In genomic region chr18:37175727-37176126, GRCh38 we compare ENCODE assay signal across 21 cellular contexts.
"Had no signal": no experiment of that assay in that cellular context is flagged by ENCODE, and none has a peak within 500 bp of the region (broad histone marks: within the 10 kb centered on the region; RNA-seq: fewer than 3 reads in every experiment).

No MANE protein-coding gene starts in this region.

- H3K27ac ChIP-seq: coronary artery, esophagus muscularis mucosa, pancreas, sigmoid colon, spleen had no signal

- H3K9me3 ChIP-seq: esophagus muscularis mucosa, mucosa of descending colon, pancreas, sigmoid colon, spleen had no signal

- DNase-seq: activated B cell treated with CpG ODN at 0.5 μM for 24 hours; activated CD4-positive, alpha-beta T cell treated with anti-CD3 and anti-CD28 coated beads for 48 hours; activated CD8-positive, alpha-beta memory T cell treated with anti-CD3 and anti-CD28 coated beads, Interleukin-2, amount 50 U/mL, for 4 hours; activated CD8-positive, alpha-beta T cell treated with anti-CD3 and anti-CD28 coated beads, Interleukin-2, amount 10 ng/mL, durations not matched to agents 7 days and 5 days; activated naive CD8-positive, alpha-beta T cell treated with anti-CD3 and anti-CD28 coated beads, Interleukin-2, amount 10 ng/mL, durations not matched to agents 7 days and 5 days; hippocampal formation; mucosa of descending colon; naive thymus-derived CD4-positive, alpha-beta T cell; pancreas; sigmoid colon; spleen; stimulated activated naive CD8-positive, alpha-beta T cell treated with anti-CD3 and anti-CD28 coated beads, Interleukin-15, amount 100 ng/mL, for 72 hours had no signal

- H3K4me3 Mint-ChIP-seq: activated B cell treated with CpG ODN at 0.5 μM for 24 hours; activated CD8-positive, alpha-beta T cell treated with anti-CD3 and anti-CD28 coated beads, Interleukin-2, amount 10 ng/mL, durations not matched to agents 7 days and 5 days; activated naive CD8-positive, alpha-beta T cell treated with anti-CD3 and anti-CD28 coated beads, Interleukin-2, amount 10 ng/mL, durations not matched to agents 7 days and 5 days; brain; central memory CD8-positive, alpha-beta T cell; naive thymus-derived CD4-positive, alpha-beta T cell; stimulated activated naive CD8-positive, alpha-beta T cell treated with anti-CD3 and anti-CD28 coated beads, Interleukin-15, amount 100 ng/mL, for 72 hours; T-helper 1 cell treated with Interleukin-12 subunit alpha and Interleukin-12 subunit beta and Interleukin-4 antibody, amounts not matched to agents 30 μg/mL and 1 μg/mL, for 36 hours had no signal

- ATAC-seq: activated CD8-positive, alpha-beta T cell treated with anti-CD3 and anti-CD28 coated beads, Interleukin-2, amount 10 ng/mL, durations not matched to agents 7 days and 5 days; left lobe of liver; mucosa of descending colon; naive thymus-derived CD4-positive, alpha-beta T cell; stimulated activated naive CD8-positive, alpha-beta T cell treated with anti-CD3 and anti-CD28 coated beads, Interleukin-15, amount 100 ng/mL, for 72 hours had no signal

- FAIRE-seq: islet of Langerhans, pancreas, TTC549 had no signal

- H3K36me3 ChIP-seq: pancreas had no signal

- H3K4me1 Mint-ChIP-seq: activated B cell treated with CpG ODN at 0.5 μM for 24 hours; activated naive CD8-positive, alpha-beta T cell treated with anti-CD3 and anti-CD28 coated beads, Interleukin-2, amount 10 ng/mL, durations not matched to agents 7 days and 5 days; central memory CD8-positive, alpha-beta T cell; naive thymus-derived CD4-positive, alpha-beta T cell; stimulated activated naive CD8-positive, alpha-beta T cell treated with anti-CD3 and anti-CD28 coated beads, Interleukin-15, amount 100 ng/mL, for 72 hours had no signal

- H3K4me3 ChIP-seq: coronary artery, esophagus muscularis mucosa, mucosa of descending colon, pancreas, sigmoid colon, spleen had no signal

- H3K9me3 Mint-ChIP-seq: activated B cell treated with CpG ODN at 0.5 μM for 24 hours; brain; central memory CD8-positive, alpha-beta T cell; stimulated activated naive CD8-positive, alpha-beta T cell treated with anti-CD3 and anti-CD28 coated beads, Interleukin-15, amount 100 ng/mL, for 72 hours; T-helper 1 cell treated with Interleukin-12 subunit alpha and Interleukin-12 subunit beta and Interleukin-4 antibody, amounts not matched to agents 30 μg/mL and 1 μg/mL, for 36 hours; type B pancreatic cell had no signal

- H3K27me3 Mint-ChIP-seq: activated B cell treated with CpG ODN at 0.5 μM for 24 hours; activated naive CD8-positive, alpha-beta T cell treated with anti-CD3 and anti-CD28 coated beads, Interleukin-2, amount 10 ng/mL, durations not matched to agents 7 days and 5 days; brain; central memory CD8-positive, alpha-beta T cell; naive thymus-derived CD4-positive, alpha-beta T cell; stimulated activated naive CD8-positive, alpha-beta T cell treated with anti-CD3 and anti-CD28 coated beads, Interleukin-15, amount 100 ng/mL, for 72 hours; type B pancreatic cell had no signal

- H3K27me3 ChIP-seq: esophagus muscularis mucosa, pancreas, sigmoid colon, spleen had no signal

- H3K27ac Mint-ChIP-seq: activated B cell treated with CpG ODN at 0.5 μM for 24 hours; activated CD8-positive, alpha-beta T cell treated with anti-CD3 and anti-CD28 coated beads, Interleukin-2, amount 10 ng/mL, durations not matched to agents 7 days and 5 days; activated naive CD8-positive, alpha-beta T cell treated with anti-CD3 and anti-CD28 coated beads, Interleukin-2, amount 10 ng/mL, durations not matched to agents 7 days and 5 days; naive thymus-derived CD4-positive, alpha-beta T cell; stimulated activated naive CD8-positive, alpha-beta T cell treated with anti-CD3 and anti-CD28 coated beads, Interleukin-15, amount 100 ng/mL, for 72 hours; T-helper 1 cell treated with Interleukin-12 subunit alpha and Interleukin-12 subunit beta and Interleukin-4 antibody, amounts not matched to agents 30 μg/mL and 1 μg/mL, for 36 hours had no signal

- H3K4me1 ChIP-seq: esophagus muscularis mucosa, spleen had no signal
